8 cellular contexts compared by ENCODE assay signal in genomic region chr3:46378426-46378942, GRCh38. TPM values are rescaled to one million over a fixed set of nuclear protein-coding genes. Genes with fewer than 3 reads are reported as not detected.
DNase-seq lines count a peak whose midpoint lies in the region; ATAC-seq, FAIRE-seq and TF ChIP-seq lines count a peak whose summit lies in the region.

No MANE protein-coding gene starts in this region.

- CTCF ChIA-PET in AG04449 (lab: Yijun Ruan, JAX), result interaction anchor here (0.7 to 3.1 kb wide), 18 partner anchors 8 to 617 kb away, joined by 3 to 20 read pairs (median 4); partner anchors contain the start of genes CCR2 and CCR5

- POLR2A ChIA-PET in AG04449 (lab: Yijun Ruan, JAX), result interaction anchor here (0.6 kb wide), 1 partner anchor 309 kb away, joined by 5 read pairs; no protein-coding TSS in a partner anchor

- WGBS in heart right ventricle, 2 donors, result 45 to 49% methylated on average over 8 of the region's 8 CpGs

- intact Hi-C loops in heart right ventricle (cut with DNase I), result loop anchor here in 7 of 10 donors (2.0 to 10.0 kb wide), 6 partner anchors 102 to 444 kb away; no protein-coding TSS in a partner anchor
- intact Hi-C loops in gastrocnemius medialis (cut with DNase I; ENCODE audit: low total_unique reads), result loop anchor here (10.0 kb wide), 1 partner anchor 294 kb away; no protein-coding TSS in a partner anchor

- no peak overlapping the region for H3K4me3 Mint-ChIP-seq in activated naive CD8-positive, alpha-beta T cell treated with anti-CD3 and anti-CD28 coated beads for 36 hours

- peaks cover 15% of the 10 kb centered on the region for H3K4me1 Mint-ChIP-seq in activated naive CD8-positive, alpha-beta T cell treated with anti-CD3 and anti-CD28 coated beads for 36 hours

- DNase-seq in AG04449 (ENCODE audit: low read depth, low spot score) (no peak), H54 (ENCODE audit: insufficient read length, low spot score) (peak; percentile 45), heart right ventricle (peak; percentile 57 to 66), gastrocnemius medialis (peak; percentile 43 to 50), NCI-H2196 (lab: John Stamatoyannopoulos, UW; ENCODE audit: unreplicated experiment) (no peak)
- peak; percentile 66 for DNase-seq in activated naive CD8-positive, alpha-beta T cell treated with anti-CD3 and anti-CD28 coated beads for 36 hours

- in situ Hi-C loops in gastrocnemius medialis (cut with MboI; ENCODE audit: low sequenced_read_pairs in 4 of 4), result loop anchor here in 1 of 4 donors (10.0 kb wide), 1 partner anchor 104 kb away; no protein-coding TSS in a partner anchor

- H3K27ac Mint-ChIP-seq in activated naive CD8-positive, alpha-beta T cell treated with anti-CD3 and anti-CD28 coated beads for 36 hours, result no peak overlapping the region

- H3K27me3 ChIP-seq in heart right ventricle (peaks cover 0 to 17% (median 0%) of the 10 kb centered on the region in 7 donors), gastrocnemius medialis (no peaks in the 10 kb centered on the region)

- no peaks in the 10 kb centered on the region for H3K9me3 Mint-ChIP-seq in activated naive CD8-positive, alpha-beta T cell treated with anti-CD3 and anti-CD28 coated beads for 36 hours

- TF ChIP-seq CTCF in AG04449 (IDR thresholded peaks at IDR 0.05; ENCODE audit: insufficient read depth, low read length, missing control alignments) (peak; percentile 70), heart right ventricle (IDR thresholded peaks at IDR 0.05) (peak; percentile 29 to 72 (median 59)), gastrocnemius medialis (IDR thresholded peaks at IDR 0.05 in 4 of 5, conservative IDR thresholded peaks at IDR 0.05 in 1 of 5) (peak; percentile 9 to 54 (median 46))

- H3K27ac ChIP-seq in heart right ventricle, result no peak overlapping the region
- no peak overlapping the region for H3K27ac ChIP-seq in gastrocnemius medialis

- peaks cover 0 to 23% (median 5%) of the 10 kb centered on the region in 9 donors for H3K4me1 ChIP-seq in heart right ventricle
- H3K4me1 ChIP-seq in gastrocnemius medialis, result peaks cover 17 to 19% of the 10 kb centered on the region in 2 donors

- TF ChIP-seq POLR2A in H54 (IDR thresholded peaks at IDR 0.05; ENCODE audit: low read depth, low read length), result no peak
- no peak for TF ChIP-seq POLR2A in gastrocnemius medialis (IDR thresholded peaks at IDR 0.05)

- ATAC-seq in SK-N-SH treated with all-trans-retinoic acid at 6 μM for 48 hours (peak; percentile 82), heart right ventricle (peak in 3 of 8 donors; percentile 52 to 73 (median 67)), gastrocnemius medialis (peak in 1 of 2 donors; percentile 37), GM21447 (IDR thresholded peaks at IDR 0.05; ENCODE audit: unreplicated experiment) (no peak)

- H3K36me3 ChIP-seq in heart right ventricle (no peaks in the 10 kb centered on the region), gastrocnemius medialis (no peaks in the 10 kb centered on the region)

- H3K4me3 ChIP-seq in AG04449 (ENCODE audit: low read depth, low read length) (no peak overlapping the region), heart right ventricle (no peak overlapping the region), gastrocnemius medialis (no peak overlapping the region)

- H3K9me3 ChIP-seq in heart right ventricle, result no peaks in the 10 kb centered on the region
- H3K9me3 ChIP-seq in gastrocnemius medialis, result no peaks in the 10 kb centered on the region

- peaks cover 8% of the 10 kb centered on the region for H3K27me3 Mint-ChIP-seq in activated naive CD8-positive, alpha-beta T cell treated with anti-CD3 and anti-CD28 coated beads for 36 hours

- no peak for FAIRE-seq in H54 (lab: Jason Lieb, UNC)

- H3K36me3 Mint-ChIP-seq in activated naive CD8-positive, alpha-beta T cell treated with anti-CD3 and anti-CD28 coated beads for 36 hours, result no peaks in the 10 kb centered on the region

TF ChIP-seq in SK-N-SH treated with all-trans-retinoic acid at 6 μM for 48 hours, 23 proteins besides CTCF, POLR2A, EP300 and RAD21 (continues in another document):
- TF ChIP-seq ZNF70 (CRISPR knock-in tag; IDR thresholded peaks at IDR 0.05) (no peak), ISL1 (CRISPR knock-in tag; IDR thresholded peaks at IDR 0.05) (no peak), ZNF8 (CRISPR knock-in tag; IDR thresholded peaks at IDR 0.05) (no peak), TCF4 (CRISPR knock-in tag; IDR thresholded peaks at IDR 0.05; ENCODE audit: borderline replicate concordance) (no peak), CREB5 (CRISPR knock-in tag; IDR thresholded peaks at IDR 0.05; ENCODE audit: low read depth) (no peak), ZFP30 (CRISPR knock-in tag; IDR thresholded peaks at IDR 0.05) (no peak), PATZ1 (CRISPR knock-in tag; IDR thresholded peaks at IDR 0.05; ENCODE audit: borderline replicate concordance) (no peak), PPARA (CRISPR knock-in tag; IDR thresholded peaks at IDR 0.05; ENCODE audit: borderline replicate concordance) (no peak), CSRNP3 (CRISPR knock-in tag; IDR thresholded peaks at IDR 0.05) (no peak), ZC3H10 (CRISPR knock-in tag; IDR thresholded peaks at IDR 0.05) (no peak), BACH2 (CRISPR knock-in tag; IDR thresholded peaks at IDR 0.05; ENCODE audit: borderline replicate concordance) (no peak), GLIS3 (CRISPR knock-in tag; IDR thresholded peaks at IDR 0.05) (no peak)

RNA-seq across cellular contexts. Expression of gene CCR5, which starts 7.7 kb away (rescaled TPM):
- total RNA-seq in activated naive CD8-positive, alpha-beta T cell treated with anti-CD3 and anti-CD28 coated beads for 36 hours, result under 1 TPM; 0.08 to 0.21 TPM
- total RNA-seq in heart right ventricle, result 1 to 10 TPM in 2 of 10 donors, under 1 TPM in 8; 0.17 to 7.2 (median 0.38) TPM
- under 1 TPM; 0.28 to 0.37 TPM for polyA plus RNA-seq in heart right ventricle
- under 1 TPM in 3 of 4 donors, not detected in 1; 0.07 to 0.20 (median 0.10) TPM for total RNA-seq in gastrocnemius medialis

RNA-seq across cellular contexts. Expression of gene CCR2, which starts 24.6 kb away (rescaled TPM):
- under 1 TPM in 1 of 2 experiments, not detected in 1; 0.16 TPM for total RNA-seq in activated naive CD8-positive, alpha-beta T cell treated with anti-CD3 and anti-CD28 coated beads for 36 hours
- total RNA-seq in heart right ventricle, result 1 to 10 TPM in 2 of 10 donors, under 1 TPM in 8; 0.21 to 8.7 (median 0.67) TPM
- polyA plus RNA-seq in heart right ventricle, result under 1 TPM; 0.15 to 0.49 TPM
- total RNA-seq in gastrocnemius medialis, result 1 to 10 TPM in 1 of 4 donors, under 1 TPM in 3; 0.15 to 1.4 (median 0.80) TPM

RNA-seq across cellular contexts. Expression of gene CCRL2, which starts 28.6 kb away (rescaled TPM):
- 1 to 10 TPM; 3.1 to 3.4 TPM for total RNA-seq in activated naive CD8-positive, alpha-beta T cell treated with anti-CD3 and anti-CD28 coated beads for 36 hours
- total RNA-seq in heart right ventricle (1 to 10 TPM; 1.0 to 5.4 (median 1.7) TPM), gastrocnemius medialis (1 to 10 TPM in 2 of 4 donors, under 1 TPM in 2; 0.29 to 2.5 (median 1.7) TPM)
- 1 to 10 TPM; 1.8 to 1.9 TPM for polyA plus RNA-seq in heart right ventricle

Comparison
In these comparisons a context has a peak if more than half of its experiments do, and no peak if none do; other contexts are left out.
1. DNase-seq: peak in H54 (single experiment), activated naive CD8-positive, alpha-beta T cell treated with anti-CD3 and anti-CD28 coated beads for 36 hours (single experiment), heart right ventricle (2 of 2) and gastrocnemius medialis (2 of 2); none in AG04449 (single experiment) and NCI-H2196 (single experiment).
2. Peak in every context shown above with its lines, with median percentiles within 50 percentile points of each other: CTCF ChIP-seq.